Comparison of ENCODE assay signal across 14 cellular contexts in genomic region chr6:89525786-89526562, GRCh38.
"Had no signal": no experiment of that assay in that cellular context is flagged by ENCODE, and none has a peak within 500 bp of the region (broad histone marks: within the 10 kb centered on the region; RNA-seq: fewer than 3 reads in every experiment).

No MANE protein-coding gene starts in this region.

- DNase-seq: activated B cell treated with CpG ODN at 0.5 μM for 24 hours; activated CD4-positive, alpha-beta T cell treated with anti-CD3 and anti-CD28 coated beads, Interleukin-2, amount 10 ng/mL, durations not matched to agents 7 days and 5 days; activated CD8-positive, alpha-beta memory T cell treated with anti-CD3 and anti-CD28 coated beads for 24 hours; activated naive CD4-positive, alpha-beta T cell treated with Interleukin-2 at 50 U/mL for 16 hours; activated naive CD8-positive, alpha-beta T cell treated with anti-CD3 and anti-CD28 coated beads, Interleukin-2, amount 50 U/mL, for 24 hours; foreskin keratinocyte; head of caudate nucleus; left colon; mucosa of descending colon; nucleus accumbens; right lobe of liver; stimulated activated naive CD4-positive, alpha-beta T cell; T-helper 17 cell had no signal

- ATAC-seq: activated naive CD8-positive, alpha-beta T cell treated with anti-CD3 and anti-CD28 coated beads, Interleukin-2, amount 50 U/mL, for 24 hours; foreskin keratinocyte; left colon; mucosa of descending colon; natural killer cell treated with Interleukin-12 subunit alpha and Interleukin-12 subunit beta and Interleukin-15 and Interleukin-18, amount 100 ng/mL, for 72 hours; right lobe of liver; T-helper 17 cell had no signal

- H3K27me3 ChIP-seq: foreskin keratinocyte, right lobe of liver had no signal

- H3K4me1 ChIP-seq: foreskin keratinocyte, right lobe of liver had no signal

- H3K9me3 Mint-ChIP-seq: activated B cell treated with CpG ODN at 0.5 μM for 24 hours; activated CD4-positive, alpha-beta T cell treated with anti-CD3 and anti-CD28 coated beads, Interleukin-2, amount 10 ng/mL, durations not matched to agents 7 days and 5 days; activated naive CD8-positive, alpha-beta T cell treated with anti-CD3 and anti-CD28 coated beads, Interleukin-2, amount 50 U/mL, for 24 hours; natural killer cell treated with Interleukin-12 subunit alpha and Interleukin-12 subunit beta and Interleukin-15 and Interleukin-18, amount 100 ng/mL, for 72 hours had no signal

- H3K4me3 ChIP-seq: mucosa of descending colon, right lobe of liver had no signal

- H3K27ac Mint-ChIP-seq: activated B cell treated with CpG ODN at 0.5 μM for 24 hours; activated CD4-positive, alpha-beta T cell treated with anti-CD3 and anti-CD28 coated beads, Interleukin-2, amount 10 ng/mL, durations not matched to agents 7 days and 5 days; activated naive CD8-positive, alpha-beta T cell treated with anti-CD3 and anti-CD28 coated beads, Interleukin-2, amount 50 U/mL, for 24 hours; natural killer cell treated with Interleukin-12 subunit alpha and Interleukin-12 subunit beta and Interleukin-15 and Interleukin-18, amount 100 ng/mL, for 72 hours; T-helper 17 cell had no signal

- H3K4me1 Mint-ChIP-seq: activated B cell treated with CpG ODN at 0.5 μM for 24 hours; activated naive CD8-positive, alpha-beta T cell treated with anti-CD3 and anti-CD28 coated beads, Interleukin-2, amount 50 U/mL, for 24 hours had no signal

- H3K27ac ChIP-seq: foreskin keratinocyte, right lobe of liver had no signal

- H3K36me3 ChIP-seq: right lobe of liver had no signal

- H3K27me3 Mint-ChIP-seq: activated B cell treated with CpG ODN at 0.5 μM for 24 hours; activated CD4-positive, alpha-beta T cell treated with anti-CD3 and anti-CD28 coated beads, Interleukin-2, amount 10 ng/mL, durations not matched to agents 7 days and 5 days; activated naive CD8-positive, alpha-beta T cell treated with anti-CD3 and anti-CD28 coated beads, Interleukin-2, amount 50 U/mL, for 24 hours; natural killer cell treated with Interleukin-12 subunit alpha and Interleukin-12 subunit beta and Interleukin-15 and Interleukin-18, amount 100 ng/mL, for 72 hours; T-helper 17 cell had no signal

- H3K36me3 Mint-ChIP-seq: natural killer cell treated with Interleukin-12 subunit alpha and Interleukin-12 subunit beta and Interleukin-15 and Interleukin-18, amount 100 ng/mL, for 72 hours had no signal

- H3K9me3 ChIP-seq: mucosa of descending colon, right lobe of liver had no signal

- H3K4me3 Mint-ChIP-seq: activated B cell treated with CpG ODN at 0.5 μM for 24 hours; activated CD4-positive, alpha-beta T cell treated with anti-CD3 and anti-CD28 coated beads, Interleukin-2, amount 10 ng/mL, durations not matched to agents 7 days and 5 days; activated naive CD8-positive, alpha-beta T cell treated with anti-CD3 and anti-CD28 coated beads, Interleukin-2, amount 50 U/mL, for 24 hours; natural killer cell treated with Interleukin-12 subunit alpha and Interleukin-12 subunit beta and Interleukin-15 and Interleukin-18, amount 100 ng/mL, for 72 hours; T-helper 17 cell had no signal
